In genomic region chr10:69846252-69847000, GRCh38 we compare ENCODE assay signal across 14 cellular contexts. TPM values are rescaled to one million over a fixed set of nuclear protein-coding genes. Genes with fewer than 3 reads are reported as not detected.
DNase-seq lines count a peak whose midpoint lies in the region; ATAC-seq and TF ChIP-seq lines count a peak whose summit lies in the region.
"Had no signal": no experiment of that assay in that cellular context is flagged by ENCODE, and none has a peak within 500 bp of the region (broad histone marks: within the 10 kb centered on the region; RNA-seq: fewer than 3 reads in every experiment).

No MANE protein-coding gene starts in this region.

- H3K27me3 Mint-ChIP-seq in brain (peaks cover 4% of the 10 kb centered on the region), nephron (ENCODE audit: low read depth) (peaks cover 13% of the 10 kb centered on the region)

- H3K4me3 Mint-ChIP-seq in brain (peak overlapping the region in 3 of 5 experiments; percentile 1 to 49 (median 20)), nephron (peak overlapping the region; percentile 25 to 64 (median 42))
- H3K4me3 Mint-ChIP-seq: CD4-positive, CD25-positive, alpha-beta regulatory T cell; stimulated activated naive CD8-positive, alpha-beta T cell treated with anti-CD3 and anti-CD28 coated beads, Interleukin-15, Interleukin-2, amounts not matched to agents 100 ng/mL and 50 ng/mL, for 24 hours had no signal

- H3K27ac Mint-ChIP-seq in brain = peak overlapping the region in 4 of 5 experiments; percentile 53 to 82 (median 67)
- H3K27ac Mint-ChIP-seq in nephron = peak overlapping the region; percentile 79 to 89 (median 88)
- H3K27ac Mint-ChIP-seq: CD4-positive, CD25-positive, alpha-beta regulatory T cell; stimulated activated naive CD8-positive, alpha-beta T cell treated with anti-CD3 and anti-CD28 coated beads, Interleukin-15, Interleukin-2, amounts not matched to agents 100 ng/mL and 50 ng/mL, for 24 hours had no signal

- H3K4me1 Mint-ChIP-seq in brain = peaks cover 76% of the 10 kb centered on the region
- peaks cover 69% of the 10 kb centered on the region for H3K4me1 Mint-ChIP-seq in nephron

- H3K36me3 Mint-ChIP-seq in brain (no peaks in the 10 kb centered on the region), nephron (ENCODE audit: low read depth) (no peaks in the 10 kb centered on the region)
- H3K36me3 Mint-ChIP-seq: CD4-positive, CD25-positive, alpha-beta regulatory T cell had no signal

- DNase-seq in Ammon's horn (ENCODE audit: low spot score) = peak; percentile 12
- peak; percentile 39 for DNase-seq in M059J (ENCODE audit: low read depth)
- DNase-seq in activated CD4-positive, alpha-beta T cell treated with anti-CD3 and anti-CD28 coated beads for 1 hour = no peak
- no peak for DNase-seq in NCI-H2029 treated with DMSO at 0.1 percent for 48 hours (lab: John Stamatoyannopoulos, UW)
- no peak for DNase-seq in inferior parietal cortex (ENCODE audit: extremely low spot score)
- DNase-seq: CD4-positive, CD25-positive, alpha-beta regulatory T cell; effector CD4-positive, alpha-beta T cell; lower lobe of right lung; NCI-H2227 treated with DMSO at 0.1 percent for 48 hours; SIG-M5 had no signal

- TF ChIP-seq CTCF in brain (conservative IDR thresholded peaks at IDR 0.05) = no peak
- no peak for TF ChIP-seq CTCF in nephron (IDR thresholded peaks at IDR 0.05; ENCODE audit: unreplicated experiment in 3 of 3)

- H3K9me3 Mint-ChIP-seq in brain (peaks cover 0 to 9% (median 0%) of the 10 kb centered on the region in 5 experiments), nephron (no peaks in the 10 kb centered on the region)
- H3K9me3 Mint-ChIP-seq: CD4-positive, CD25-positive, alpha-beta regulatory T cell; stimulated activated naive CD8-positive, alpha-beta T cell treated with anti-CD3 and anti-CD28 coated beads, Interleukin-15, Interleukin-2, amounts not matched to agents 100 ng/mL and 50 ng/mL, for 24 hours had no signal

- ATAC-seq in HG03039 (IDR thresholded peaks at IDR 0.05; ENCODE audit: unreplicated experiment) = no peak

RNA-seq across cellular contexts. Expression of gene COL13A1, which starts 44.7 kb away (rescaled TPM):
- 5.7 and 15.6 TPM in 2 replicates for total RNA-seq in M059J (2014; rRNA removed; shearing (Covaris generic))
- polyA plus RNA-seq in brain (ENCODE audit: insufficient read depth, low read depth, low replicate concordance) = 0.46 TPM
- total RNA-seq: CD4-positive, CD25-positive, alpha-beta regulatory T cell had no signal
- polyA plus RNA-seq: CD4-positive, CD25-positive, alpha-beta regulatory T cell had no signal

Comparison
In these comparisons a context has a peak if more than half of its experiments do, and no peak if none do; other contexts are left out.
1. DNase-seq: peak in Ammon's horn (single experiment) and M059J (single experiment); none in activated CD4-positive, alpha-beta T cell treated with anti-CD3 and anti-CD28 coated beads for 1 hour (single experiment), NCI-H2029 treated with DMSO at 0.1 percent for 48 hours (single experiment) and inferior parietal cortex (single experiment).